8 cellular contexts compared by ENCODE assay signal in genomic region chr11:32584921-32585320, GRCh38. TPM values are rescaled to one million over a fixed set of nuclear protein-coding genes. Genes with fewer than 3 reads are reported as not detected.
A peak's percentile ranks its signal among the peaks of the same experiment; 100 is the strongest.
DNase-seq lines count a peak whose midpoint lies in the region; ATAC-seq, FAIRE-seq and TF ChIP-seq lines count a peak whose summit lies in the region.

No MANE protein-coding gene starts in this region.

- ATAC-seq in HG02970 (IDR thresholded peaks at IDR 0.05; ENCODE audit: low FRiP score, unreplicated experiment) = no peak

- WGBS in thymus = 44% methylated on average over 7 of the region's 7 CpGs

- H3K27ac Mint-ChIP-seq in activated T-cell treated with anti-CD3 and anti-CD28 coated beads, Interleukin-2, amount 50 U/mL, for 24 hours = peak overlapping the region; percentile 99
- peak overlapping the region; percentile 97 for H3K27ac Mint-ChIP-seq in activated naive CD8-positive, alpha-beta T cell treated with anti-CD3 and anti-CD28 coated beads for 36 hours

- dilution Hi-C loops in keratinocyte (cut with MboI; ENCODE audit: extremely low pct_ligation_motif_present, low sequenced_read_pairs) = no loop called here

- peak overlapping the region; percentile 97 for H3K9ac ChIP-seq in keratinocyte (ENCODE audit: control insufficient read depth, extremely low read depth, insufficient read depth, low read length)

- no peaks in the 10 kb centered on the region for H3K9me3 Mint-ChIP-seq in activated T-cell treated with anti-CD3 and anti-CD28 coated beads, Interleukin-2, amount 50 U/mL, for 24 hours
- no peaks in the 10 kb centered on the region for H3K9me3 Mint-ChIP-seq in activated naive CD8-positive, alpha-beta T cell treated with anti-CD3 and anti-CD28 coated beads for 36 hours

- peaks cover 60% of the 10 kb centered on the region for H3K36me3 Mint-ChIP-seq in activated T-cell treated with anti-CD3 and anti-CD28 coated beads, Interleukin-2, amount 50 U/mL, for 24 hours (ENCODE audit: low read depth)
- peaks cover 48% of the 10 kb centered on the region for H3K36me3 Mint-ChIP-seq in activated naive CD8-positive, alpha-beta T cell treated with anti-CD3 and anti-CD28 coated beads for 36 hours

- H3K27me3 ChIP-seq in keratinocyte (ENCODE audit: control insufficient read depth, extremely low read depth, insufficient read depth, low read length) (no peaks in the 10 kb centered on the region), thymus (ENCODE audit: control insufficient read depth, insufficient read depth) (no peaks in the 10 kb centered on the region)

- peaks cover 60% of the 10 kb centered on the region for H3K79me2 ChIP-seq in keratinocyte (ENCODE audit: control insufficient read depth, insufficient read depth, low read length)

- H3K4me3 ChIP-seq in keratinocyte (ENCODE audit: control insufficient read depth in 2 of 3, extremely low read depth in 1 of 3, insufficient read depth in 2 of 3, low read depth in 1 of 3, low read length in 3 of 3) (peak overlapping the region; percentile 77 to 79 (median 79)), thymus (ENCODE audit: low read length) (peak overlapping the region; percentile 65)

- no peak for FAIRE-seq in keratinocyte (lab: Jason Lieb, UNC)

- H3K9me3 ChIP-seq in keratinocyte (ENCODE audit: control insufficient read depth, low read depth, low read length) (no peaks in the 10 kb centered on the region), thymus (ENCODE audit: control insufficient read depth) (no peaks in the 10 kb centered on the region)

- peaks cover 47% of the 10 kb centered on the region for H3K4me1 Mint-ChIP-seq in activated T-cell treated with anti-CD3 and anti-CD28 coated beads, Interleukin-2, amount 50 U/mL, for 24 hours (ENCODE audit: low read depth)
- peaks cover 31% of the 10 kb centered on the region for H3K4me1 Mint-ChIP-seq in activated naive CD8-positive, alpha-beta T cell treated with anti-CD3 and anti-CD28 coated beads for 36 hours

- peaks cover 2 to 16% of the 10 kb centered on the region in 2 experiments for H3K36me3 ChIP-seq in keratinocyte (ENCODE audit: control insufficient read depth in 2 of 2, extremely low read depth in 1 of 2, insufficient read depth in 2 of 2, low read length in 2 of 2)
- peaks cover 10% of the 10 kb centered on the region for H3K36me3 ChIP-seq in thymus (ENCODE audit: control insufficient read depth, insufficient read depth)

- H3K27me3 Mint-ChIP-seq in activated T-cell treated with anti-CD3 and anti-CD28 coated beads, Interleukin-2, amount 50 U/mL, for 24 hours = no peaks in the 10 kb centered on the region
- H3K27me3 Mint-ChIP-seq in activated naive CD8-positive, alpha-beta T cell treated with anti-CD3 and anti-CD28 coated beads for 36 hours = no peaks in the 10 kb centered on the region

- H3K4me2 ChIP-seq in keratinocyte (ENCODE audit: control insufficient read depth, extremely low read depth, insufficient read depth, low read depth, low read length) = peak overlapping the region; percentile 96

- H3K27ac ChIP-seq in keratinocyte (ENCODE audit: control insufficient read depth, insufficient read depth, low read length) (peak overlapping the region; percentile 90), thymus (ENCODE audit: low read depth) (no peak overlapping the region)

- H2AFZ ChIP-seq in keratinocyte (ENCODE audit: control insufficient read depth, low read length) = no peak overlapping the region

- H4K20me1 ChIP-seq in keratinocyte (ENCODE audit: control insufficient read depth, extremely low read depth, insufficient read depth, low read length) = peaks cover 20% of the 10 kb centered on the region

- DNase-seq in activated T-cell treated with anti-CD3 and anti-CD28 coated beads, Interleukin-2, amount 50 U/mL, for 24 hours = no peak
- no peak for DNase-seq in activated T-cell treated with anti-CD3 and anti-CD28 coated beads, Interleukin-2, amount 50 U/mL, for 1 hour
- no peak for DNase-seq in activated naive CD8-positive, alpha-beta T cell treated with anti-CD3 and anti-CD28 coated beads for 36 hours
- DNase-seq in keratinocyte (ENCODE audit: low read depth, low spot score) (no peak), COR-L47 (lab: John Stamatoyannopoulos, UW) (no peak), COLO829 (ENCODE audit: low spot score) (no peak)

- TF ChIP-seq CTCF in keratinocyte (optimal IDR thresholded peaks at IDR 0.05 in 1 of 3, IDR thresholded peaks at IDR 0.05 in 1 of 3, conservative IDR thresholded peaks at IDR 0.05 in 1 of 3; ENCODE audit: extremely low read depth in 1 of 3, insufficient read depth in 2 of 3, low read length in 3 of 3) = no peak

- H3K4me1 ChIP-seq in keratinocyte (ENCODE audit: control insufficient read depth, extremely low read depth, insufficient read depth, low read length) (peaks cover 18% of the 10 kb centered on the region), thymus (ENCODE audit: control insufficient read depth, insufficient read depth, low read length) (peaks cover 7% of the 10 kb centered on the region)

- H3K9me1 ChIP-seq in keratinocyte (ENCODE audit: control insufficient read depth, extremely low read depth, insufficient read depth, low read length) = no peaks in the 10 kb centered on the region

- peak overlapping the region; percentile 97 for H3K4me3 Mint-ChIP-seq in activated T-cell treated with anti-CD3 and anti-CD28 coated beads, Interleukin-2, amount 50 U/mL, for 24 hours
- peak overlapping the region; percentile 94 for H3K4me3 Mint-ChIP-seq in activated naive CD8-positive, alpha-beta T cell treated with anti-CD3 and anti-CD28 coated beads for 36 hours

RNA-seq across cellular contexts. Expression of gene EIF3M, which starts 1.3 kb away (rescaled TPM):
- 100 to 1,000 TPM; 459 to 466 TPM for total RNA-seq in activated naive CD8-positive, alpha-beta T cell treated with anti-CD3 and anti-CD28 coated beads for 36 hours
- polyA plus RNA-seq in keratinocyte (297 to 593 TPM (median 531 TPM) in 3 replicates), thymus (432 TPM)
- 373 TPM for polyA plus RNA-seq in keratinocyte (2011; ENCODE audit: low read depth)
- polyA plus RNA-seq in keratinocyte (2011; cell fraction: cytosol; rRNA removed) = 552 and 803 TPM in 2 replicates
- 387 and 539 TPM in 2 replicates for polyA plus RNA-seq in keratinocyte (2011; cell fraction: nucleus; rRNA removed)
- 340 and 406 TPM in 2 replicates for polyA plus RNA-seq in keratinocyte (2012; ENCODE audit: low replicate concordance)
- polyA minus RNA-seq in keratinocyte = 49.1 to 287 TPM (median 157 TPM) in 3 replicates
- polyA minus RNA-seq in keratinocyte (2011; cell fraction: cytosol; rRNA and poly(A)+ RNA removed) = 159 TPM
- 72.1 and 110 TPM in 2 replicates for polyA minus RNA-seq in keratinocyte (2011; cell fraction: nucleus; rRNA and poly(A)+ RNA removed)
